Comparison of ENCODE assay signal across 26 cellular contexts in genomic region chr17:45855691-45856315, GRCh38. TPM values are rescaled to one million over a fixed set of nuclear protein-coding genes. Genes with fewer than 3 reads are reported as not detected.
DNase-seq lines count a peak whose midpoint lies in the region; ATAC-seq, FAIRE-seq and TF ChIP-seq lines count a peak whose summit lies in the region.
"Had no signal": no experiment of that assay in that cellular context is flagged by ENCODE, and none has a peak within 500 bp of the region (broad histone marks: within the 10 kb centered on the region; RNA-seq: fewer than 3 reads in every experiment).

No MANE protein-coding gene starts in this region.

- H4K20me1 ChIP-seq in HepG2 (ENCODE audit: insufficient read depth, low read length) = peaks cover 4% of the 10 kb centered on the region; the same call in 1 of the 2 replicates
- H4K20me1 ChIP-seq in PC-3 (ENCODE audit: low read length) = no peaks in the 10 kb centered on the region

- in situ Hi-C loops in HepG2 (cut with HindIII; ENCODE audit: extremely low pct_ligation_motif_present, low pct_unique_long_range_greater_than_20kb) = no loop called here

- no peak overlapping the region for H3K9ac ChIP-seq in HepG2 (ENCODE audit: insufficient read depth, low read depth, low read length)
- H3K9ac ChIP-seq in PC-3 (ENCODE audit: low read length) = no peak overlapping the region
- H3K9ac ChIP-seq: BLaER1 treated with 17β-estradiol and CSF1 and Interleukin-3, amounts not matched to agents 10 nM and 100 nM had no signal

- TF ChIP-seq EP300 in HepG2 (IDR thresholded peaks at IDR 0.05; ENCODE audit: low read depth in 2 of 2, low read length in 2 of 2) = no peak
- no peak for TF ChIP-seq EP300 in HepG2 (CRISPR knock-in tag; IDR thresholded peaks at IDR 0.05; ENCODE audit: borderline replicate concordance)

- BruUV-seq in HepG2 (replicated peaks; lab: Mats Ljungman, UMichigan) (no TSS peak), PC-3 (replicated peaks; lab: Mats Ljungman, UMichigan) (no TSS peak)

- H3K27me3 ChIP-seq in HepG2 (ENCODE audit: control insufficient read depth in 1 of 2, insufficient read depth in 2 of 2, low read length in 2 of 2) (peaks cover 2 to 18% of the 10 kb centered on the region in 2 experiments; a peak in 3 of 5 replicates), right lobe of liver (no peaks in the 10 kb centered on the region), PC-3 (ENCODE audit: low read length) (peaks cover 7% of the 10 kb centered on the region; the same call in 1 of the 2 replicates), bronchial epithelial cell (ENCODE audit: control insufficient read depth, insufficient read depth, low read length) (peaks cover 2% of the 10 kb centered on the region)

- H3F3A ChIP-seq in PC-3 (ENCODE audit: low read length, unreplicated experiment) = no peaks in the 10 kb centered on the region

- H3K4me2 ChIP-seq in HepG2 (ENCODE audit: low read depth, low read length) (no peak overlapping the region), PC-3 (ENCODE audit: low read length) (no peak overlapping the region)
- H3K4me2 ChIP-seq: BLaER1 treated with 17β-estradiol and CSF1 and Interleukin-3, amounts not matched to agents 10 nM and 100 nM had no signal

- no peaks in the 10 kb centered on the region for H3K9me2 ChIP-seq in PC-3 (replicated peaks; ENCODE audit: low read length)

- TF ChIP-seq CTCF in HepG2 (CRISPR knock-in tag; IDR thresholded peaks at IDR 0.05) (no peak), right lobe of liver (IDR thresholded peaks at IDR 0.05) (no peak), PC-3 (conservative IDR thresholded peaks at IDR 0.05; ENCODE audit: low read depth, low read length) (no peak), bronchial epithelial cell (IDR thresholded peaks at IDR 0.05; ENCODE audit: insufficient read depth, low read length, severe bottlenecking) (no peak)

- intact Hi-C loops in HepG2 (cut with micrococcal nuclease; ENCODE audit: unreplicated experiment) (no loop called here), right lobe of liver (cut with DNase I) (no loop called here), PC-3 (cut with micrococcal nuclease) (no loop called here)

- CTCF ChIA-PET in HepG2 (lab: Yijun Ruan, JAX; ENCODE audit: low intra/inter-chr PET ratio, low total read pairs) = no interaction called here
- CTCF ChIA-PET in PC-3 (lab: Charles Lee) = no interaction called here

- no peak overlapping the region for H3K4me3 ChIP-seq in HepG2 (replicated peaks in 1 of 3; ENCODE audit: insufficient read depth in 1 of 3, low read depth in 2 of 3, low read length in 3 of 3)
- H3K4me3 ChIP-seq in right lobe of liver = no peak overlapping the region
- H3K4me3 ChIP-seq in PC-3 (ENCODE audit: low read length) = no peak overlapping the region
- H3K4me3 ChIP-seq in bronchial epithelial cell (ENCODE audit: low read depth, low read length) = no peak overlapping the region
- H3K4me3 ChIP-seq: BLaER1 treated with 17β-estradiol and CSF1 and Interleukin-3, amounts not matched to agents 10 nM and 100 nM; GM12878; HAP-1 had no signal

- no peak for TF ChIP-seq POLR2A in HepG2 (IDR thresholded peaks at IDR 0.05; ENCODE audit: insufficient read depth in 1 of 2, low read depth in 2 of 2, low read length in 2 of 2)
- TF ChIP-seq POLR2A in right lobe of liver (IDR thresholded peaks at IDR 0.05) = no peak

- no peak overlapping the region for H2AFZ ChIP-seq in HepG2 (ENCODE audit: low read length)
- no peak overlapping the region for H2AFZ ChIP-seq in PC-3 (ENCODE audit: low read length)

- POLR2A ChIA-PET in HepG2 (lab: Yijun Ruan, JAX) (no interaction called here), PC-3 (lab: Charles Lee; ENCODE audit: unreplicated experiment) (no interaction called here)

- H3K27ac ChIP-seq in HepG2 (ENCODE audit: extremely low read length, insufficient read depth, low read length) (no peak overlapping the region), right lobe of liver (no peak overlapping the region), PC-3 (ENCODE audit: low read length) (no peak overlapping the region)
- H3K27ac ChIP-seq: BLaER1 treated with 17β-estradiol and CSF1 and Interleukin-3, amounts not matched to agents 10 nM and 100 nM had no signal

- DNase-seq in HepG2 (ENCODE audit: low spot score) = no peak
- DNase-seq in right lobe of liver = no peak
- peak; percentile 36 for DNase-seq in PC-3
- peak; percentile 22 for DNase-seq in bronchial epithelial cell (ENCODE audit: low read depth)
- DNase-seq in SHP77 treated with DMSO at 0.1 percent for 48 hours (lab: John Stamatoyannopoulos, UW) = no peak
- DNase-seq in AML-193 (lab: John Stamatoyannopoulos, UW) = no peak
- no peak for DNase-seq in globus pallidus (ENCODE audit: low spot score)
- no peak for DNase-seq in NCI-H2081 (lab: John Stamatoyannopoulos, UW)
- DNase-seq: 8988T; CD4-positive, alpha-beta T cell; GDM1; GOT3; NCI-H1105; NCI-H1436 treated with DMSO at 0.1 percent for 48 hours; NCI-H187 treated with DMSO at 0.1 percent for 48 hours; NCI-H2107; NCI-H526; NCI-H82; NK-92 treated with Interleukin-12 subunit alpha and Interleukin-12 subunit beta, amount 100 ng/mL, for 24 hours; SIG-M5 had no signal

- no peak for FAIRE-seq in HepG2 (lab: Jason Lieb, UNC)
- no peak for FAIRE-seq in bronchial epithelial cell (lab: Jason Lieb, UNC)
- FAIRE-seq: D721Med, GM12878 had no signal

- H3K36me3 ChIP-seq in HepG2 (replicated peaks in 1 of 2; ENCODE audit: control insufficient read depth in 1 of 2, insufficient read depth in 2 of 2, low read length in 2 of 2) = no peaks in the 10 kb centered on the region
- no peaks in the 10 kb centered on the region for H3K36me3 ChIP-seq in right lobe of liver
- H3K36me3 ChIP-seq in PC-3 (ENCODE audit: low read depth, low read length) = no peaks in the 10 kb centered on the region
- H3K36me3 ChIP-seq in bronchial epithelial cell (ENCODE audit: control insufficient read depth, insufficient read depth, low read length) = no peaks in the 10 kb centered on the region
- H3K36me3 ChIP-seq: BLaER1 treated with 17β-estradiol and CSF1 and Interleukin-3, amounts not matched to agents 10 nM and 100 nM; HAP-1 had no signal

- ATAC-seq in HepG2 (no peak), right lobe of liver (no peak), PC-3 (no peak)
- ATAC-seq: GM12878, SK-N-SH treated with all-trans-retinoic acid at 6 μM for 48 hours had no signal

- no peak for TF ChIP-seq RAD21 in HepG2 (CRISPR knock-in tag; IDR thresholded peaks at IDR 0.05)

- H3K4me1 ChIP-seq in HepG2 (ENCODE audit: insufficient read depth, low read length) = no peaks in the 10 kb centered on the region
- no peaks in the 10 kb centered on the region for H3K4me1 ChIP-seq in right lobe of liver
- H3K4me1 ChIP-seq in PC-3 (ENCODE audit: insufficient read depth, low read length) = no peaks in the 10 kb centered on the region
- H3K4me1 ChIP-seq: HAP-1 had no signal

- H3K79me2 ChIP-seq in HepG2 (ENCODE audit: insufficient read depth, low read length) (no peaks in the 10 kb centered on the region), PC-3 (ENCODE audit: low read length) (no peaks in the 10 kb centered on the region)

- WGBS in HepG2 (ENCODE audit: low lambda C conversion rate) = 19% methylated on average over 2 of the region's 2 CpGs
- WGBS in right lobe of liver (ENCODE audit: insufficient coverage, low coverage, low lambda C conversion rate, missing lambda C conversion rate) = 43% methylated on average over 2 of the region's 2 CpGs

- H3K9me3 ChIP-seq in HepG2 (ENCODE audit: low read length) (no peaks in the 10 kb centered on the region), right lobe of liver (no peaks in the 10 kb centered on the region), PC-3 (ENCODE audit: low read length) (no peaks in the 10 kb centered on the region)
- H3K9me3 ChIP-seq: BLaER1 treated with 17β-estradiol and CSF1 and Interleukin-3, amounts not matched to agents 10 nM and 100 nM; HAP-1 had no signal

RNA-seq across cellular contexts. Expression of gene SPPL2C, which starts 11.1 kb away (rescaled TPM):
- total RNA-seq in HepG2 (2016; rRNA removed; fragmentation: Illumina TruSeq; extraction: Trizol) (not detected in 2 replicates), right lobe of liver (not detected), PC-3 (2014; rRNA removed) (not detected in 2 replicates), bronchial epithelial cell (not detected in 2 replicates)
- total RNA-seq in HepG2 (2016; cell fraction: cytosol; rRNA removed; fragmentation: Illumina TruSeq; extraction: Trizol; ENCODE audit: low read depth) = not detected in 2 replicates
- not detected in 2 replicates for total RNA-seq in HepG2 (2016; cell fraction: insoluble cytoplasmic fraction; rRNA removed; fragmentation: Illumina TruSeq; extraction: Trizol)
- not detected in 2 replicates for total RNA-seq in HepG2 (2016; cell fraction: membrane; rRNA removed; fragmentation: Illumina TruSeq; extraction: Trizol)
- total RNA-seq in HepG2 (2016; cell fraction: nucleus; rRNA removed; fragmentation: Illumina TruSeq; extraction: Trizol) = not detected in 2 replicates
- polyA plus RNA-seq in HepG2 (2011; rRNA removed) = not detected in 2 replicates
- not detected in 2 replicates for polyA plus RNA-seq in HepG2 (2011; cell fraction: cytosol; rRNA removed)
- polyA plus RNA-seq in HepG2 (2011; cell fraction: nucleus; rRNA removed) = not detected in 2 replicates
- not detected in 2 replicates for polyA plus RNA-seq in HepG2 (2012)
- polyA plus RNA-seq in HepG2 (2016; cell fraction: cytosol; fragmentation: Illumina TruSeq; extraction: Trizol; ENCODE audit: low read depth) = not detected in 2 replicates
- polyA plus RNA-seq in HepG2 (2016; cell fraction: insoluble cytoplasmic fraction; fragmentation: Illumina TruSeq; extraction: Trizol; ENCODE audit: low read depth) = not detected in 2 replicates
- polyA plus RNA-seq in HepG2 (2016; cell fraction: membrane; fragmentation: Illumina TruSeq; extraction: Trizol; ENCODE audit: low read depth) = not detected in 2 replicates
- not detected in 2 replicates for polyA plus RNA-seq in HepG2 (2016; cell fraction: nucleus; fragmentation: Illumina TruSeq; extraction: Trizol; ENCODE audit: insufficient read depth, low read depth)
- polyA minus RNA-seq in HepG2 (2011; rRNA and poly(A)+ RNA removed; ENCODE audit: low replicate concordance) = not detected in 2 replicates
- not detected in 2 replicates for polyA minus RNA-seq in HepG2 (2011; cell fraction: cytosol; rRNA and poly(A)+ RNA removed)
- polyA minus RNA-seq in HepG2 (2011; cell fraction: nucleus; rRNA and poly(A)+ RNA removed) = not detected in 2 replicates
- total RNA-seq: CD4-positive, alpha-beta T cell; GM12878 had no signal
- polyA plus RNA-seq: AG04450, GM12878 had no signal

RNA-seq across cellular contexts. Expression of gene MAPT, which starts 38.6 kb away (rescaled TPM):
- total RNA-seq in HepG2 (2016; rRNA removed; fragmentation: Illumina TruSeq; extraction: Trizol) (2.1 and 3.6 TPM in 2 replicates), right lobe of liver (1 to 10 TPM in 2 of 6 experiments, under 1 TPM in 4; 0.39 to 4.9 (median 0.59) TPM), PC-3 (2014; rRNA removed) (2.7 and 3.6 TPM in 2 replicates), bronchial epithelial cell (0.13 and 0.26 TPM in 2 replicates)
- 2.0 and 2.2 TPM in 2 replicates for total RNA-seq in HepG2 (2016; cell fraction: cytosol; rRNA removed; fragmentation: Illumina TruSeq; extraction: Trizol; ENCODE audit: low read depth)
- total RNA-seq in HepG2 (2016; cell fraction: insoluble cytoplasmic fraction; rRNA removed; fragmentation: Illumina TruSeq; extraction: Trizol) = 1.7 and 2.4 TPM in 2 replicates
- total RNA-seq in HepG2 (2016; cell fraction: membrane; rRNA removed; fragmentation: Illumina TruSeq; extraction: Trizol) = 2.1 and 2.3 TPM in 2 replicates
- total RNA-seq in HepG2 (2016; cell fraction: nucleus; rRNA removed; fragmentation: Illumina TruSeq; extraction: Trizol) = 1.8 and 2.7 TPM in 2 replicates
- polyA plus RNA-seq in HepG2 (2011; rRNA removed) = 2.8 and 3.3 TPM in 2 replicates
- polyA plus RNA-seq in HepG2 (2011; cell fraction: cytosol; rRNA removed) = 1.4 and 1.9 TPM in 2 replicates
- polyA plus RNA-seq in HepG2 (2011; cell fraction: nucleus; rRNA removed) = 3.1 and 3.6 TPM in 2 replicates
- 3.8 and 7.8 TPM in 2 replicates for polyA plus RNA-seq in HepG2 (2012)
- polyA plus RNA-seq in HepG2 (2016; cell fraction: cytosol; fragmentation: Illumina TruSeq; extraction: Trizol; ENCODE audit: low read depth) = 6.6 and 6.7 TPM in 2 replicates
- 4.1 and 6.8 TPM in 2 replicates for polyA plus RNA-seq in HepG2 (2016; cell fraction: insoluble cytoplasmic fraction; fragmentation: Illumina TruSeq; extraction: Trizol; ENCODE audit: low read depth)
- 4.0 and 5.5 TPM in 2 replicates for polyA plus RNA-seq in HepG2 (2016; cell fraction: membrane; fragmentation: Illumina TruSeq; extraction: Trizol; ENCODE audit: low read depth)
- 3.8 and 5.1 TPM in 2 replicates for polyA plus RNA-seq in HepG2 (2016; cell fraction: nucleus; fragmentation: Illumina TruSeq; extraction: Trizol; ENCODE audit: insufficient read depth, low read depth)
- polyA minus RNA-seq in HepG2 (2011; rRNA and poly(A)+ RNA removed; ENCODE audit: low replicate concordance) = 2.0 and 2.7 TPM in 2 replicates
- 0.97 and 2.1 TPM in 2 replicates for polyA minus RNA-seq in HepG2 (2011; cell fraction: cytosol; rRNA and poly(A)+ RNA removed)
- polyA minus RNA-seq in HepG2 (2011; cell fraction: nucleus; rRNA and poly(A)+ RNA removed) = 1.4 and 1.7 TPM in 2 replicates

Comparison
In these comparisons a context has a peak if more than half of its experiments do, and no peak if none do; other contexts are left out.
1. DNase-seq: peak in PC-3 (single experiment) and bronchial epithelial cell (single experiment); none in HepG2 (single experiment), right lobe of liver (0 of 3), SHP77 treated with DMSO at 0.1 percent for 48 hours (single experiment), AML-193 (0 of 2), globus pallidus (single experiment) and NCI-H2081 (0 of 2).